ENCODE assay signal across 12 cellular contexts in the genomic region with DNA sequence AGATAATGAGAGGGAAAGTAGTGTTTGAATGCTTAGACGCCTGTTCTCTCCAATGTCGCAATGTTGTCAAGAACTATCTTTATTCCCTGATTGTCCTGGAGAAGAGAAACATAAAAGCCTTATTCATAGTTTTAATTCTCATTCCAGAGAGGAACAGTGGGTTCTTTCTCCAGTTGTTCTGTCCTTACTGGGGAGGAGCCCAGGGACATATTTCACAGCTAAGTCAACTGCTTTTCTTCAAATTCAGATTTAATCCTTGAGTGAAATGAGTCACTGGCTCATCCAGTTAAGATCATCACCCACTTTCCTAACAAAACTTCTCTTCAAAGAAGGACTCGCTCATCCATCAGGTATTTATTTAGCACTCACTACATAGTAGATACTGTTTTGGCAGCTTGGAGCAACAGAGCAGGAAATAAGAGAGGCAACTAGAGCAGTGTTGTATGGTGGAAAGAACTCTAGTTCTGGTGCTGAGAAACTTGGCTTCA.
DNase-seq lines count a peak whose midpoint lies in the region; ATAC-seq and TF ChIP-seq lines count a peak whose summit lies in the region.
"Had no signal": no experiment of that assay in that cellular context is flagged by ENCODE, and none has a peak within 500 bp of the region (broad histone marks: within the 10 kb centered on the region; RNA-seq: fewer than 3 reads in every experiment).

No MANE protein-coding gene starts in this region.

- ATAC-seq in heart right ventricle (peak; percentile 56 to 87 (median 72)), sciatic nerve (peak; percentile 88), GM19035 (IDR thresholded peaks at IDR 0.05; ENCODE audit: unreplicated experiment) (no peak)

- no peaks in the 10 kb centered on the region for H3K27me3 ChIP-seq in ascending aorta
- H3K27me3 ChIP-seq in heart right ventricle: no peaks in the 10 kb centered on the region

- H3K9me3 ChIP-seq in ascending aorta (no peaks in the 10 kb centered on the region), heart right ventricle (no peaks in the 10 kb centered on the region)

- DNase-seq in ELR (ENCODE audit: low read depth): peak; percentile 87
- DNase-seq in ascending aorta (ENCODE audit: low spot score in 2 of 2): no peak
- DNase-seq in heart right ventricle: no peak
- no peak for DNase-seq in sciatic nerve (ENCODE audit: low spot score)
- DNase-seq in GF-D8 (lab: John Stamatoyannopoulos, UW): no peak
- DNase-seq in NCI-H1417 (lab: John Stamatoyannopoulos, UW): no peak
- DNase-seq in AML-193 (lab: John Stamatoyannopoulos, UW): no peak
- DNase-seq: activated CD8-positive, alpha-beta memory T cell treated with anti-CD3 and anti-CD28 coated beads, Interleukin-2, amount 50 U/mL, for 48 hours; dermis blood vessel endothelial cell; DMS 273 treated with DMSO at 0.1 percent for 48 hours had no signal

- H3K27ac ChIP-seq in ascending aorta (peak overlapping the region; percentile 52 to 55), heart right ventricle (peak overlapping the region in 7 of 10 donors; percentile 20 to 67 (median 42))
- H3K27ac ChIP-seq: SK-N-MC had no signal

- TF ChIP-seq CTCF in ascending aorta (IDR thresholded peaks at IDR 0.05) (no peak), heart right ventricle (IDR thresholded peaks at IDR 0.05) (no peak)

- H3K4me3 ChIP-seq in ascending aorta (no peak overlapping the region), heart right ventricle (no peak overlapping the region)
- H3K4me3 ChIP-seq: SK-N-MC had no signal

- intact Hi-C loops in ascending aorta (cut with DNase I): loop anchor here (5.0 to 10.0 kb wide), 2 partner anchors 134 to 994 kb away; partner anchors contain the start of gene PLPP3
- intact Hi-C loops in heart right ventricle (cut with DNase I): loop anchor here in 2 of 10 donors (10.0 kb wide), 2 partner anchors 814 to 1004 kb away; no protein-coding TSS in a partner anchor
- intact Hi-C loops in sciatic nerve (cut with DNase I): no loop called here

- H3K4me1 ChIP-seq in ascending aorta: peaks cover 8 to 24% of the 10 kb centered on the region in 2 donors
- H3K4me1 ChIP-seq in heart right ventricle: peaks cover 0 to 16% (median 4%) of the 10 kb centered on the region in 9 donors

- H3K36me3 ChIP-seq in ascending aorta: no peaks in the 10 kb centered on the region
- H3K36me3 ChIP-seq in heart right ventricle: no peaks in the 10 kb centered on the region

- WGBS in heart right ventricle, 2 donors: 62 to 71% methylated on average over 3 of the region's 3 CpGs
